11 cellular contexts compared by ENCODE assay signal in genomic region chr9:135087899-135088347, GRCh38. TPM values are rescaled to one million over a fixed set of nuclear protein-coding genes. Genes with fewer than 3 reads are reported as not detected.
DNase-seq lines count a peak whose midpoint lies in the region; ATAC-seq and TF ChIP-seq lines count a peak whose summit lies in the region.
"Had no signal": no experiment of that assay in that cellular context is flagged by ENCODE, and none has a peak within 500 bp of the region (broad histone marks: within the 10 kb centered on the region; RNA-seq: fewer than 3 reads in every experiment).

No MANE protein-coding gene starts in this region.

- ATAC-seq in GM18502 (IDR thresholded peaks at IDR 0.05; ENCODE audit: poor library complexity, unreplicated experiment) (no peak), GM19463 (IDR thresholded peaks at IDR 0.05; ENCODE audit: unreplicated experiment) (no peak)
- ATAC-seq: CD8-positive, alpha-beta T cell had no signal

- H3K27me3 ChIP-seq in H7 (ENCODE audit: control insufficient read depth, insufficient read depth, low read length), result peaks cover 22% of the 10 kb centered on the region
- peaks cover 8% of the 10 kb centered on the region for H3K27me3 ChIP-seq in ascending aorta
- H3K27me3 ChIP-seq in iPS-20b (ENCODE audit: insufficient read depth, low read length), result peaks cover 60% of the 10 kb centered on the region
- H3K27me3 ChIP-seq in spleen (replicated peaks in 1 of 7), result peaks cover 3 to 84% (median 39%) of the 10 kb centered on the region in 7 donors

- peak overlapping the region; percentile 48; the same call in 1 of the 2 replicates for H3K9ac ChIP-seq in iPS-20b (ENCODE audit: low read depth, low read length)

- no peak for TF ChIP-seq POLR2A in spleen (IDR thresholded peaks at IDR 0.05)

- H3K27ac ChIP-seq in ascending aorta (no peak overlapping the region), iPS-20b (ENCODE audit: low read length) (no peak overlapping the region), spleen (no peak overlapping the region)

- DNase-seq in H7, result peak; percentile 79
- no peak for DNase-seq in ascending aorta (ENCODE audit: low spot score in 2 of 2)
- no peak for DNase-seq in spleen
- DNase-seq in activated CD4-positive, alpha-beta T cell treated with anti-CD3 and anti-CD28 coated beads, Interleukin-2, amount 50 U/mL, for 4 hours, result no peak
- DNase-seq in OCI-M1 (lab: John Stamatoyannopoulos, UW), result no peak
- DNase-seq: CD8-positive, alpha-beta T cell; NCI-H1417 treated with DMSO at 0.1 percent for 48 hours had no signal

- H3K9me3 ChIP-seq in ascending aorta (no peaks in the 10 kb centered on the region), iPS-20b (ENCODE audit: insufficient read depth, low read depth, low read length) (no peaks in the 10 kb centered on the region), spleen (no peaks in the 10 kb centered on the region)

- intact Hi-C loops in ascending aorta (cut with DNase I) (loop anchor here (2.0 kb wide), 1 partner anchor 257 kb away; no protein-coding TSS in a partner anchor), spleen (cut with DNase I; ENCODE audit: low total_unique reads) (loop anchor here (5.0 kb wide), 2 partner anchors 254 to 324 kb away; no protein-coding TSS in a partner anchor)

- TF ChIP-seq CTCF in ascending aorta (IDR thresholded peaks at IDR 0.05) (no peak), spleen (IDR thresholded peaks at IDR 0.05 in 8 of 11, conservative IDR thresholded peaks at IDR 0.05 in 3 of 11) (no peak)

- H3K4me3 ChIP-seq in H7 (ENCODE audit: insufficient read depth, low read depth, low read length), result peak overlapping the region; percentile 63
- H3K4me3 ChIP-seq in ascending aorta, result peak overlapping the region; percentile 59 to 60
- peak overlapping the region; percentile 75; the same call in 1 of the 2 replicates for H3K4me3 ChIP-seq in iPS-20b (ENCODE audit: low read length)
- peak overlapping the region in 7 of 8 donors; percentile 26 to 61 (median 38) for H3K4me3 ChIP-seq in spleen

- WGBS in spleen, 5 donors, result 0 to 7% (median 3%) methylated on average over 1 to 57 of the region's 57 CpGs

- H3K36me3 ChIP-seq in H7 (replicated peaks; ENCODE audit: control insufficient read depth, insufficient read depth, low read length) (peaks cover 5% of the 10 kb centered on the region), ascending aorta (no peaks in the 10 kb centered on the region), iPS-20b (ENCODE audit: insufficient read depth, low read depth, low read length) (peaks cover 18% of the 10 kb centered on the region; the same call in 1 of the 2 replicates), spleen (peaks cover 0 to 11% (median 0%) of the 10 kb centered on the region in 6 donors)

- H3K4me1 ChIP-seq in ascending aorta (peaks cover 3 to 12% of the 10 kb centered on the region in 2 donors), iPS-20b (ENCODE audit: insufficient read depth, low read length) (no peaks in the 10 kb centered on the region; the same call in 1 of the 2 replicates), spleen (peaks cover 13 to 54% (median 33%) of the 10 kb centered on the region in 6 donors)

RNA-seq across cellular contexts. Expression of gene OLFM1, which starts 0.5 kb away (rescaled TPM):
- total RNA-seq in H7 (2014; rRNA removed; shearing (Covaris generic)), result 42.9 and 58.2 TPM in 2 replicates
- total RNA-seq in ascending aorta (102 TPM), spleen (100 to 1,000 TPM in 1 of 7 donors, 10 to 100 TPM in 6; 40.9 to 109 (median 47.1) TPM)
- 10 to 100 TPM in 2 of 3 donors, 1 to 10 TPM in 1; 5.9 to 22.3 (median 16.8) TPM for polyA plus RNA-seq in spleen
- total RNA-seq: activated CD4-positive, alpha-beta memory T cell treated with anti-CD3 and anti-CD28 coated beads, Interleukin-2, amount 10 ng/mL, durations not matched to agents 7 days and 5 days; CD8-positive, alpha-beta T cell had no signal
